In genomic region chr11:22508691-22509090, GRCh38 we compare ENCODE assay signal across 17 cellular contexts.
"Had no signal": no experiment of that assay in that cellular context is flagged by ENCODE, and none has a peak within 500 bp of the region (broad histone marks: within the 10 kb centered on the region; RNA-seq: fewer than 3 reads in every experiment).

No MANE protein-coding gene starts in this region.

- H3K27ac ChIP-seq: breast epithelium, esophagus squamous epithelium, psoas muscle, transverse colon had no signal

- H3K36me3 ChIP-seq: breast epithelium, esophagus squamous epithelium, transverse colon had no signal

- DNase-seq: activated CD4-positive, alpha-beta memory T cell treated with anti-CD3 and anti-CD28 coated beads, Interleukin-2, amount 10 ng/mL, durations not matched to agents 7 days and 5 days; activated gamma-delta T cell treated with Interleukin-2 at 50 U/mL for 16 hours; activated naive CD8-positive, alpha-beta T cell treated with anti-CD3 and anti-CD28 coated beads for 36 hours; activated T-cell treated with anti-CD3 and anti-CD28 coated beads, Interleukin-2, amount 50 U/mL, for 72 hours; anterior cingulate cortex; dermis blood vessel endothelial cell; esophagus squamous epithelium; foreskin fibroblast; left colon; naive thymus-derived CD4-positive, alpha-beta T cell; nucleus accumbens; psoas muscle; stimulated activated CD4-positive, alpha-beta T cell treated with anti-CD3 and anti-CD28 coated beads, Interleukin-12 subunit alpha, Interleukin-12 subunit beta, amount 100 ng/mL, for 4 hours; stimulated activated naive CD4-positive, alpha-beta T cell; substantia nigra; transverse colon had no signal

- H3K27me3 ChIP-seq: breast epithelium, esophagus squamous epithelium, transverse colon had no signal

- H3K4me1 ChIP-seq: breast epithelium, psoas muscle, transverse colon had no signal

- H3K4me3 ChIP-seq: breast epithelium, esophagus squamous epithelium, psoas muscle, transverse colon had no signal

- H3K9me3 ChIP-seq: breast epithelium, esophagus squamous epithelium, psoas muscle, transverse colon had no signal

- ATAC-seq: activated T-cell treated with anti-CD3 and anti-CD28 coated beads, Interleukin-2, amount 50 U/mL, for 72 hours; left colon; naive thymus-derived CD4-positive, alpha-beta T cell; psoas muscle had no signal
